1 cellular context compared by ENCODE assay signal in genomic region chr1:209416009-209416408, GRCh38.
TF ChIP-seq lines count a peak whose summit lies in the region.

No MANE protein-coding gene starts in this region.

TF ChIP-seq in SK-N-SH treated with all-trans-retinoic acid at 6 μM for 48 hours, 23 proteins besides CTCF, POLR2A, EP300 and RAD21 (continued from another document):
- TF ChIP-seq TSHZ2 (CRISPR knock-in tag; IDR thresholded peaks at IDR 0.05) (no peak), ISL1 (CRISPR knock-in tag; IDR thresholded peaks at IDR 0.05) (no peak), ZNF565 (CRISPR knock-in tag; conservative IDR thresholded peaks at IDR 0.05; ENCODE audit: low read depth) (no peak)
